Comparison of ENCODE assay signal across 8 cellular contexts in genomic region chr15:92884459-92884812, GRCh38. TPM values are rescaled to one million over a fixed set of nuclear protein-coding genes. Genes with fewer than 3 reads are reported as not detected.
DNase-seq lines count a peak whose midpoint lies in the region; ATAC-seq lines count a peak whose summit lies in the region.

No MANE protein-coding gene starts in this region.

- H3K36me3 ChIP-seq in iPS-18a (ENCODE audit: control insufficient read depth, low read depth, low read length), result peaks cover 39% of the 10 kb centered on the region

- H3K9me3 ChIP-seq in iPS-18a (ENCODE audit: control insufficient read depth, low read depth, low read length), result no peaks in the 10 kb centered on the region

- H3K4me3 ChIP-seq in iPS-18a (ENCODE audit: low read length), result peak overlapping the region; percentile 99

- no peaks in the 10 kb centered on the region for H3K9me3 Mint-ChIP-seq in activated T-helper 17 cell treated with anti-CD3 and anti-CD28 coated beads, Interleukin-2, amount 50 U/mL, for 72 hours
- no peaks in the 10 kb centered on the region for H3K9me3 Mint-ChIP-seq in stimulated activated naive B cell treated with anti-CD40 and anti-IgM and Interleukin-4, amounts not matched to agents 10 μg/mL and 1 μg/mL and 100 μg/mL, for 72 hours

- DNase-seq in NCI-H1417 (lab: John Stamatoyannopoulos, UW) (peak; percentile 41 to 84 (median 53)), NCI-H1417 treated with DMSO at 0.1 percent for 48 hours (lab: John Stamatoyannopoulos, UW) (no peak), NCI-H524 treated with DMSO at 0.1 percent for 48 hours (lab: John Stamatoyannopoulos, UW) (no peak), NCI-H748 (lab: John Stamatoyannopoulos, UW; ENCODE audit: unreplicated experiment) (no peak)
- DNase-seq in stimulated activated naive B cell treated with anti-CD40 and anti-IgM and Interleukin-4, amounts not matched to agents 10 μg/mL and 1 μg/mL and 100 μg/mL, for 72 hours, result no peak
- no peak for DNase-seq in stimulated activated CD4-positive, alpha-beta T cell treated with anti-CD3 and anti-CD28 coated beads, Interleukin-4, amount 100 ng/mL, for 24 hours

- H3K4me1 Mint-ChIP-seq in activated T-helper 17 cell treated with anti-CD3 and anti-CD28 coated beads, Interleukin-2, amount 50 U/mL, for 72 hours, result peaks cover 20% of the 10 kb centered on the region
- peaks cover 7 to 36% of the 10 kb centered on the region in 2 donors for H3K4me1 Mint-ChIP-seq in stimulated activated naive B cell treated with anti-CD40 and anti-IgM and Interleukin-4, amounts not matched to agents 10 μg/mL and 1 μg/mL and 100 μg/mL, for 72 hours

- H3K27ac Mint-ChIP-seq in activated T-helper 17 cell treated with anti-CD3 and anti-CD28 coated beads, Interleukin-2, amount 50 U/mL, for 72 hours, result peak overlapping the region; percentile 99
- H3K27ac Mint-ChIP-seq in stimulated activated naive B cell treated with anti-CD40 and anti-IgM and Interleukin-4, amounts not matched to agents 10 μg/mL and 1 μg/mL and 100 μg/mL, for 72 hours, result peak overlapping the region; percentile 97

- peak overlapping the region; percentile 98 for H3K9ac ChIP-seq in iPS-18a (ENCODE audit: low read length)

- H3K36me3 Mint-ChIP-seq in activated T-helper 17 cell treated with anti-CD3 and anti-CD28 coated beads, Interleukin-2, amount 50 U/mL, for 72 hours (ENCODE audit: low read depth), result peaks cover 70% of the 10 kb centered on the region
- H3K36me3 Mint-ChIP-seq in stimulated activated naive B cell treated with anti-CD40 and anti-IgM and Interleukin-4, amounts not matched to agents 10 μg/mL and 1 μg/mL and 100 μg/mL, for 72 hours, result peaks cover 31 to 34% of the 10 kb centered on the region in 2 donors

- no peaks in the 10 kb centered on the region for H3K27me3 Mint-ChIP-seq in activated T-helper 17 cell treated with anti-CD3 and anti-CD28 coated beads, Interleukin-2, amount 50 U/mL, for 72 hours
- no peaks in the 10 kb centered on the region for H3K27me3 Mint-ChIP-seq in stimulated activated naive B cell treated with anti-CD40 and anti-IgM and Interleukin-4, amounts not matched to agents 10 μg/mL and 1 μg/mL and 100 μg/mL, for 72 hours

- peaks cover 36% of the 10 kb centered on the region for H3K4me1 ChIP-seq in iPS-18a (ENCODE audit: control insufficient read depth, low read depth, low read length)

- H3K27ac ChIP-seq in iPS-18a (ENCODE audit: low read length), result peak overlapping the region; percentile 47

- H3K4me3 Mint-ChIP-seq in activated T-helper 17 cell treated with anti-CD3 and anti-CD28 coated beads, Interleukin-2, amount 50 U/mL, for 72 hours, result peak overlapping the region; percentile 99
- peak overlapping the region; percentile 89 to 90 for H3K4me3 Mint-ChIP-seq in stimulated activated naive B cell treated with anti-CD40 and anti-IgM and Interleukin-4, amounts not matched to agents 10 μg/mL and 1 μg/mL and 100 μg/mL, for 72 hours

- no peak for ATAC-seq in activated T-helper 17 cell treated with anti-CD3 and anti-CD28 coated beads, Interleukin-2, amount 50 U/mL, for 72 hours (replicated peaks)
- no peak for ATAC-seq in stimulated activated naive B cell treated with anti-CD40 and anti-IgM and Interleukin-4, amounts not matched to agents 10 μg/mL and 1 μg/mL and 100 μg/mL, for 72 hours (replicated peaks)

- H3K27me3 ChIP-seq in iPS-18a (ENCODE audit: control insufficient read depth, insufficient read depth, low read length), result no peaks in the 10 kb centered on the region

RNA-seq across cellular contexts. Expression of gene CHD2, which starts 15.7 kb away (rescaled TPM):
- 100 to 1,000 TPM; 159 to 357 TPM for total RNA-seq in activated T-helper 17 cell treated with anti-CD3 and anti-CD28 coated beads, Interleukin-2, amount 50 U/mL, for 72 hours

Comparison
In these comparisons a context has a peak if more than half of its experiments do, and no peak if none do; other contexts are left out.
1. DNase-seq: peak in NCI-H1417 (3 of 3); none in NCI-H1417 treated with DMSO at 0.1 percent for 48 hours (single experiment), stimulated activated naive B cell treated with anti-CD40 and anti-IgM and Interleukin-4, amounts not matched to agents 10 μg/mL and 1 μg/mL and 100 μg/mL, for 72 hours (single experiment), stimulated activated CD4-positive, alpha-beta T cell treated with anti-CD3 and anti-CD28 coated beads, Interleukin-4, amount 100 ng/mL, for 24 hours (single experiment), NCI-H524 treated with DMSO at 0.1 percent for 48 hours (single experiment) and NCI-H748 (single experiment).